16 cellular contexts compared by ENCODE assay signal in the genomic region with DNA sequence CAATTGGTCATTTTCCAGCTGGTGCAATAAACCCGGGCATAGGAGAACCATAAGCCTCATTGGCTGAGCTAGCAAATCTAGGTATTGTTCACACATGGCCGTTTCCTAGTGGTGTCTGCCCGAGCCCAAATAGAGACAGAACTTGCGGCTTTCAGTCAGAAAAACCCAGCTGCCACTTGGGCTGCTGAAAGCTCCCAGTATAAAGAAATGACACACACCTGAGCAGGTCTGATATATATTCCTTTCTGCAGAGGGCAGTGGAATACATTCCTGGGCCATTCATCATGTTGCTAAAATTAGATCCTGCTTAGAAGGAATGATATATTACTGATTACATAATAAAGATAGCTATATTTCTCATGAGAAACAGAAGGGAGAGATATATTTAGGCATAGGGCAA.
DNase-seq lines count a peak whose midpoint lies in the region; ATAC-seq and TF ChIP-seq lines count a peak whose summit lies in the region.
"Had no signal": no experiment of that assay in that cellular context is flagged by ENCODE, and none has a peak within 500 bp of the region (broad histone marks: within the 10 kb centered on the region; RNA-seq: fewer than 3 reads in every experiment).

No MANE protein-coding gene starts in this region.

- H3K27me3 ChIP-seq in upper lobe of left lung (no peaks in the 10 kb centered on the region), transverse colon (no peaks in the 10 kb centered on the region)
- H3K27me3 ChIP-seq: sigmoid colon had no signal

- DNase-seq in A172 (ENCODE audit: low spot score) (peak; percentile 77), HPDE6-E6E7 (ENCODE audit: extremely low spot score) (peak; percentile 25), SHP77 treated with DMSO at 0.1 percent for 48 hours (lab: John Stamatoyannopoulos, UW) (peak; percentile 58), kidney tubule cell (ENCODE audit: low spot score) (peak; percentile 83), upper lobe of left lung (no peak), transverse colon (no peak), islet precursor cell (no peak)
- DNase-seq: amniotic stem cell, NCI-H187 treated with DMSO at 0.1 percent for 48 hours, NCI-H82, sigmoid colon had no signal

- H3K4me3 ChIP-seq in upper lobe of left lung (no peak overlapping the region), transverse colon (no peak overlapping the region)
- H3K4me3 ChIP-seq: coronary artery, sigmoid colon, SK-N-MC had no signal

- no peaks in the 10 kb centered on the region for H3K4me1 ChIP-seq in upper lobe of left lung
- H3K4me1 ChIP-seq in transverse colon, result no peaks in the 10 kb centered on the region
- H3K4me1 ChIP-seq: sigmoid colon had no signal

- WGBS in upper lobe of left lung, 2 donors, result 51 to 60% methylated on average over 4 of the region's 4 CpGs
- 40 to 43% methylated on average over 4 of the region's 4 CpGs for WGBS in transverse colon (ENCODE audit: low coverage in 1 of 2), 2 donors

- TF ChIP-seq POLR2A in upper lobe of left lung (IDR thresholded peaks at IDR 0.05) (no peak), transverse colon (IDR thresholded peaks at IDR 0.05) (no peak)

- H3K36me3 ChIP-seq in upper lobe of left lung (no peaks in the 10 kb centered on the region), transverse colon (no peaks in the 10 kb centered on the region)
- H3K36me3 ChIP-seq: sigmoid colon had no signal

- no peak for TF ChIP-seq CTCF in upper lobe of left lung (IDR thresholded peaks at IDR 0.05)
- no peak for TF ChIP-seq CTCF in transverse colon (IDR thresholded peaks at IDR 0.05)

- no peak overlapping the region for H3K27ac ChIP-seq in upper lobe of left lung
- no peak overlapping the region for H3K27ac ChIP-seq in transverse colon
- H3K27ac ChIP-seq: coronary artery, sigmoid colon, SK-N-MC had no signal

- in situ Hi-C loops in transverse colon (cut with MboI; ENCODE audit: low pct_ligation_motif_present in 1 of 4, low pct_unique_long_range_greater_than_20kb in 1 of 4, low sequenced_read_pairs in 3 of 4), result no loop called here

- H3K9me3 ChIP-seq in upper lobe of left lung (peaks cover 0 to 3% (median 0%) of the 10 kb centered on the region in 4 donors), transverse colon (no peaks in the 10 kb centered on the region)

- intact Hi-C loops in transverse colon (cut with DNase I; ENCODE audit: low total_unique reads), result no loop called here

- TF ChIP-seq EP300 in upper lobe of left lung (IDR thresholded peaks at IDR 0.05) (no peak), transverse colon (IDR thresholded peaks at IDR 0.05; ENCODE audit: low read depth) (no peak)

- ATAC-seq in upper lobe of left lung (ENCODE audit: low FRiP score in 2 of 2) (no peak), HG03469 (IDR thresholded peaks at IDR 0.05; ENCODE audit: unreplicated experiment) (no peak)
- ATAC-seq: activated T-helper 17 cell treated with anti-CD3 and anti-CD28 coated beads, Interleukin-2, amount 50 U/mL, for 72 hours; stimulated activated memory B cell treated with anti-CD40 and anti-IgM and Interleukin-4, amounts not matched to agents 10 μg/mL and 1 μg/mL and 100 μg/mL, for 72 hours had no signal

Comparison
In these comparisons a context has a peak if more than half of its experiments do, and no peak if none do; other contexts are left out.
1. DNase-seq: peak in A172 (single experiment), HPDE6-E6E7 (single experiment), SHP77 treated with DMSO at 0.1 percent for 48 hours (single experiment) and kidney tubule cell (single experiment); none in upper lobe of left lung (0 of 2), transverse colon (single experiment) and islet precursor cell (single experiment).